ENCODE assay signal across 11 cellular contexts in the genomic region with DNA sequence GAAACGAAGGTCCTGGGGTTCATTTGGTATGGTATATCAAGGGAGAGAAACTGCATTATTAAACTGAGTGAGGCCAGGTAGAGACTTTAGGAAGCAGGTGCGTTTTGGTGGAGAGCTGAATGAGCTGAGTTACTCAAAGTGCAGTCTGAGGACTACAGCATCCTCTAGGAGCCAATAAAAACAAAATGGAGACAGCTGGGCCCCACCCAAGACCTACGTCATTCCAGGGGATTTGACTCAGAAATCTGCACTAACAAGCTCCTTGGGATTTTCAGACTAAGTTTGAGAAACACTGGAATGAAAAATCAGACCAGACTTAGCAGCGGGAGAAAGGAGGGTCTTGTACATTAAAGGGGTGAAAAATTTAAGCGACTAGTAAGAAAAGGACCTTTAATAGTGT.
"Had no signal": no experiment of that assay in that cellular context is flagged by ENCODE, and none has a peak within 500 bp of the region (broad histone marks: within the 10 kb centered on the region; RNA-seq: fewer than 3 reads in every experiment).

No MANE protein-coding gene starts in this region.

- H3K27ac ChIP-seq: cardiac muscle cell, colonic mucosa, transverse colon, vagina had no signal

- H3K36me3 ChIP-seq: cardiac muscle cell, colonic mucosa, transverse colon, vagina had no signal

- H3K27me3 ChIP-seq: vagina had no signal

- H3K9me3 ChIP-seq: colonic mucosa, transverse colon, vagina had no signal

- DNase-seq: activated CD4-positive, alpha-beta T cell treated with anti-CD3 and anti-CD28 coated beads, Interleukin-2, amount 10 ng/mL, durations not matched to agents 7 days and 5 days; activated CD8-positive, alpha-beta memory T cell treated with anti-CD3 and anti-CD28 coated beads, Interleukin-2, amount 50 U/mL, for 48 hours; activated gamma-delta T cell treated with Interleukin-2 at 50 U/mL for 16 hours; activated T-cell treated with anti-CD3 and anti-CD28 coated beads, Interleukin-2, amount 50 U/mL, for 72 hours; colonic mucosa; transverse colon had no signal

- FAIRE-seq: astrocyte, endometrium had no signal

- H3K4me3 ChIP-seq: cardiac muscle cell, colonic mucosa, lung, transverse colon, vagina had no signal

- H3K4me1 ChIP-seq: colonic mucosa had no signal
